ENCODE assay signal across 17 cellular contexts in the genomic region with DNA sequence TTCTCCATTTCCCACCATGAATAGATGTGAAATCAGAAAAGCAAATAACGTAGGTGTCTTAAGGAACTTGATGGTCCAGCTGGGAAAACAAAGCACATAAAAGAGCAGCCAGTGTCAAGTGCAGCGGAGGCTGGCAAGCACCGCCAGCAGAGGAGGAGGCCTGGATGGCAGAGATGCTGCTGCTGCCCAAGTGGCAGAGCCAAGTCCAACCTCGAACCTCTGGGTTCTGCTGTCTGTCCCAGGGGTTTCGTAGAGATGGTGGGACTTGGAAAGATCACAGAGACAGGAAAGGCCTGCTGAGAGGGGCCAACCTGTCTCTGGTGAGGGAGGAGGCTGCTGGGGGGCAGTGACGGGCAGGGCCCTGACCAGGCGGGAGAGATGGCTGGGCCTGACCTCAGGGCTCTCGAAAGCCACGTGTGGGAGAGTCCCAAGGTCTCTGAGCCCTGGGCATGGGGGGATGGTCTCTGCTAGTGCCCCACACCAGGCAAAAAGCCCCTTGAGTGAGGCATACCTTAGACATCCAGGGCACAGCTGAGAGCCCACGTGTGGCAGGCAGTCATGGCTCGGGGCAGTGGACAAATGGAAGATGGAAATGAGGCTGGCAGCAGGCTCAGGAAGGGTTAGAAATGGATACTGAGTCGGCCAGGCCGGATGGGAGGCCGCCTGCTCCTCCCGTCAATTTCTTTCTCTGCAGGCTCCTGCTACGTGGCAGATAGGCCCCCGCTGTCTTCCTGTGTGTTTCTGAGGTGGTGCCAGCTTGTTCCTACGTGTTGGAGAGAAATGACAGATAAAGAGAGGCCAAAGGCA.
A peak's percentile ranks its signal among the peaks of the same experiment; 100 is the strongest.
DNase-seq lines count a peak whose midpoint lies in the region; ATAC-seq, FAIRE-seq and TF ChIP-seq lines count a peak whose summit lies in the region.
"Had no signal": no experiment of that assay in that cellular context is flagged by ENCODE, and none has a peak within 500 bp of the region (broad histone marks: within the 10 kb centered on the region; RNA-seq: fewer than 3 reads in every experiment).

No MANE protein-coding gene starts in this region.

- H2AFZ ChIP-seq in HepG2 (ENCODE audit: low read length) = no peak overlapping the region

- H3K4me3 Mint-ChIP-seq in chondrocyte (ENCODE audit: unreplicated experiment) = no peak overlapping the region
- H3K4me3 Mint-ChIP-seq in stimulated activated effector memory CD8-positive, alpha-beta T cell treated with anti-CD3 and anti-CD28 coated beads, Interleukin-12 subunit alpha, Interleukin-12 subunit beta, amount 100 ng/mL, for 72 hours = no peak overlapping the region
- H3K4me3 Mint-ChIP-seq: dendritic cell treated with granulocyte-macrophage colony-stimulating factor and Interleukin-4, amounts not matched to agents 40 ng/mL and 50 ng/mL, for 4 days had no signal

- no peak overlapping the region for H3K9ac ChIP-seq in HepG2 (ENCODE audit: insufficient read depth, low read depth, low read length)

- intact Hi-C loops in HepG2 (cut with micrococcal nuclease; ENCODE audit: unreplicated experiment) (no loop called here), prostate gland (cut with DNase I) (no loop called here)

- no peak for ATAC-seq in HepG2
- no peak for ATAC-seq in stimulated activated effector memory CD8-positive, alpha-beta T cell treated with anti-CD3 and anti-CD28 coated beads, Interleukin-12 subunit alpha, Interleukin-12 subunit beta, amount 100 ng/mL, for 72 hours
- no peak for ATAC-seq in GM18519 (IDR thresholded peaks at IDR 0.05; ENCODE audit: low FRiP score, unreplicated experiment)

- H3K4me3 ChIP-seq in HepG2 (replicated peaks in 1 of 3; ENCODE audit: insufficient read depth in 1 of 3, low read depth in 2 of 3, low read length in 3 of 3) (no peak overlapping the region), prostate gland (no peak overlapping the region)

- H3K36me3 ChIP-seq in HepG2 (replicated peaks in 1 of 2; ENCODE audit: control insufficient read depth in 1 of 2, insufficient read depth in 2 of 2, low read length in 2 of 2) = peaks cover 11 to 17% of the 10 kb centered on the region in 2 experiments; a peak in 4 of 5 replicates
- H3K36me3 ChIP-seq in prostate gland = peaks cover 0 to 7% of the 10 kb centered on the region in 2 donors

- H3K4me1 Mint-ChIP-seq in chondrocyte (ENCODE audit: low read depth) = peaks cover 5% of the 10 kb centered on the region
- peaks cover 9% of the 10 kb centered on the region for H3K4me1 Mint-ChIP-seq in stimulated activated effector memory CD8-positive, alpha-beta T cell treated with anti-CD3 and anti-CD28 coated beads, Interleukin-12 subunit alpha, Interleukin-12 subunit beta, amount 100 ng/mL, for 72 hours

- TF ChIP-seq EP300 in HepG2 (IDR thresholded peaks at IDR 0.05; ENCODE audit: low read depth in 2 of 2, low read length in 2 of 2) (no peak), HepG2 (CRISPR knock-in tag; IDR thresholded peaks at IDR 0.05; ENCODE audit: borderline replicate concordance) (no peak)

- in situ Hi-C loops in HepG2 (cut with HindIII; ENCODE audit: extremely low pct_ligation_motif_present, low pct_unique_long_range_greater_than_20kb) = no loop called here

- no peaks in the 10 kb centered on the region for H4K20me1 ChIP-seq in HepG2 (ENCODE audit: insufficient read depth, low read length)

- TSS peak; percentile 35 for BruUV-seq in HepG2 (replicated peaks; lab: Mats Ljungman, UMichigan)

- H3K4me1 ChIP-seq in HepG2 (ENCODE audit: insufficient read depth, low read length) (no peaks in the 10 kb centered on the region), prostate gland (replicated peaks) (no peaks in the 10 kb centered on the region)

- H3K27me3 Mint-ChIP-seq in chondrocyte (ENCODE audit: low read depth) = no peaks in the 10 kb centered on the region
- H3K27me3 Mint-ChIP-seq: dendritic cell treated with granulocyte-macrophage colony-stimulating factor and Interleukin-4, amounts not matched to agents 40 ng/mL and 50 ng/mL, for 4 days had no signal

- no peak overlapping the region for H3K4me2 ChIP-seq in HepG2 (ENCODE audit: low read depth, low read length)

- 91% methylated on average over 18 of the region's 18 CpGs for WGBS in HepG2 (ENCODE audit: low lambda C conversion rate)
- 65% methylated on average over 18 of the region's 18 CpGs for WGBS in prostate gland

- POLR2A ChIA-PET in HepG2 (lab: Yijun Ruan, JAX) = no interaction called here

- H3K36me3 Mint-ChIP-seq in chondrocyte (ENCODE audit: low read depth) = peaks cover 17% of the 10 kb centered on the region
- H3K36me3 Mint-ChIP-seq in stimulated activated effector memory CD8-positive, alpha-beta T cell treated with anti-CD3 and anti-CD28 coated beads, Interleukin-12 subunit alpha, Interleukin-12 subunit beta, amount 100 ng/mL, for 72 hours = no peaks in the 10 kb centered on the region

- H3K27ac ChIP-seq in HepG2 (ENCODE audit: extremely low read length, insufficient read depth, low read length) (no peak overlapping the region), prostate gland (no peak overlapping the region)

- TF ChIP-seq CTCF in chondrocyte (IDR thresholded peaks at IDR 0.05) = no peak
- no peak for TF ChIP-seq CTCF in HepG2 (CRISPR knock-in tag; IDR thresholded peaks at IDR 0.05)
- TF ChIP-seq CTCF in prostate gland (IDR thresholded peaks at IDR 0.05) = no peak

- H3K27ac Mint-ChIP-seq in chondrocyte (ENCODE audit: unreplicated experiment) = no peak overlapping the region
- peak overlapping the region; percentile 34 for H3K27ac Mint-ChIP-seq in stimulated activated effector memory CD8-positive, alpha-beta T cell treated with anti-CD3 and anti-CD28 coated beads, Interleukin-12 subunit alpha, Interleukin-12 subunit beta, amount 100 ng/mL, for 72 hours
- H3K27ac Mint-ChIP-seq: dendritic cell treated with granulocyte-macrophage colony-stimulating factor and Interleukin-4, amounts not matched to agents 40 ng/mL and 50 ng/mL, for 4 days had no signal

- no peak for TF ChIP-seq POLR2A in HepG2 (IDR thresholded peaks at IDR 0.05; ENCODE audit: insufficient read depth in 1 of 2, low read depth in 2 of 2, low read length in 2 of 2)
- no peak for TF ChIP-seq POLR2A in prostate gland (IDR thresholded peaks at IDR 0.05)

- DNase-seq in NCI-H69 (lab: John Stamatoyannopoulos, UW) = peak; percentile 16
- DNase-seq in chondrocyte (ENCODE audit: low spot score) = peak; percentile 36
- no peak for DNase-seq in HepG2 (ENCODE audit: low spot score)
- no peak for DNase-seq in stimulated activated effector memory CD8-positive, alpha-beta T cell treated with anti-CD3 and anti-CD28 coated beads, Interleukin-12 subunit alpha, Interleukin-12 subunit beta, amount 100 ng/mL, for 72 hours (ENCODE audit: low spot score in 2 of 2)
- no peak for DNase-seq in stimulated activated CD4-positive, alpha-beta T cell treated with anti-CD3 and anti-CD28 coated beads, Interleukin-12 subunit alpha, Interleukin-12 subunit beta, amount 100 ng/mL, for 4 hours
- DNase-seq in prostate gland (ENCODE audit: low spot score) = no peak
- no peak for DNase-seq in NCI-H226
- DNase-seq: activated naive CD4-positive, alpha-beta T cell; islet precursor cell; midbrain; NCI-H2081 treated with DMSO at 0.1 percent for 48 hours; NCI-H82; nucleus accumbens; RPMI8226 had no signal

- TF ChIP-seq RAD21 in HepG2 (CRISPR knock-in tag; IDR thresholded peaks at IDR 0.05) = no peak

- H3K27me3 ChIP-seq in HepG2 (ENCODE audit: control insufficient read depth in 1 of 2, insufficient read depth in 2 of 2, low read length in 2 of 2) (no peaks in the 10 kb centered on the region), prostate gland (replicated peaks; ENCODE audit: insufficient read depth) (no peaks in the 10 kb centered on the region)

- no peak for FAIRE-seq in HepG2 (lab: Jason Lieb, UNC)
- FAIRE-seq: GM19239 had no signal

- H3K9me3 Mint-ChIP-seq in chondrocyte (ENCODE audit: low read depth) = no peaks in the 10 kb centered on the region
- H3K9me3 Mint-ChIP-seq in stimulated activated effector memory CD8-positive, alpha-beta T cell treated with anti-CD3 and anti-CD28 coated beads, Interleukin-12 subunit alpha, Interleukin-12 subunit beta, amount 100 ng/mL, for 72 hours = no peaks in the 10 kb centered on the region
- H3K9me3 Mint-ChIP-seq: dendritic cell treated with granulocyte-macrophage colony-stimulating factor and Interleukin-4, amounts not matched to agents 40 ng/mL and 50 ng/mL, for 4 days had no signal

- H3K9me3 ChIP-seq in HepG2 (ENCODE audit: low read length) = no peaks in the 10 kb centered on the region
- H3K9me3 ChIP-seq in prostate gland = no peaks in the 10 kb centered on the region

- H3K79me2 ChIP-seq in HepG2 (ENCODE audit: insufficient read depth, low read length) = no peaks in the 10 kb centered on the region

- CTCF ChIA-PET in HepG2 (lab: Yijun Ruan, JAX; ENCODE audit: low intra/inter-chr PET ratio, low total read pairs) = no interaction called here

TF ChIP-seq in HepG2, 621 proteins besides CTCF, POLR2A, EP300 and RAD21 (continues in another document):
- TF ChIP-seq SMAD9 (CRISPR knock-in tag; IDR thresholded peaks at IDR 0.05) (no peak), ZNF205 (CRISPR knock-in tag; IDR thresholded peaks at IDR 0.05) (no peak), EHMT2 (IDR thresholded peaks at IDR 0.05; ENCODE audit: borderline replicate concordance, low read depth, low read length) (no peak), DNMT3B (CRISPR knock-in tag; conservative IDR thresholded peaks at IDR 0.05) (no peak), NPAS2 (CRISPR knock-in tag; IDR thresholded peaks at IDR 0.05; ENCODE audit: borderline replicate concordance) (no peak)
- TF ChIP-seq, protein P1, sequence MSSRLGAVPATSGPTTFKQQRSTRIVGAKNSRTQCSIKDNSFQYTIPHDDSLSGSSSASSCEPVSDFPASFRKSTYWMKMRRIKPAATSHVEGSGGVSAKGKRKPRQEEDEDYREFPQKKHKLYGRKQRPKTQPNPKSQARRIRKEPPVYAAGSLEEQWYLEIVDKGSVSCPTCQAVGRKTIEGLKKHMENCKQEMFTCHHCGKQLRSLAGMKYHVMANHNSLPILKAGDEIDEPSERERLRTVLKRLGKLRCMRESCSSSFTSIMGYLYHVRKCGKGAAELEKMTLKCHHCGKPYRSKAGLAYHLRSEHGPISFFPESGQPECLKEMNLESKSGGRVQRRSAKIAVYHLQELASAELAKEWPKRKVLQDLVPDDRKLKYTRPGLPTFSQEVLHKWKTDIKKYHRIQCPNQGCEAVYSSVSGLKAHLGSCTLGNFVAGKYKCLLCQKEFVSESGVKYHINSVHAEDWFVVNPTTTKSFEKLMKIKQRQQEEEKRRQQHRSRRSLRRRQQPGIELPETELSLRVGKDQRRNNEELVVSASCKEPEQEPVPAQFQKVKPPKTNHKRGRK (CRISPR knock-in tag; IDR thresholded peaks at IDR 0.05) = no peak

Comparison
In these comparisons a context has a peak if more than half of its experiments do, and no peak if none do; other contexts are left out.
1. DNase-seq: peak in NCI-H69 (single experiment) and chondrocyte (single experiment); none in HepG2 (single experiment), stimulated activated effector memory CD8-positive, alpha-beta T cell treated with anti-CD3 and anti-CD28 coated beads, Interleukin-12 subunit alpha, Interleukin-12 subunit beta, amount 100 ng/mL, for 72 hours (0 of 2), stimulated activated CD4-positive, alpha-beta T cell treated with anti-CD3 and anti-CD28 coated beads, Interleukin-12 subunit alpha, Interleukin-12 subunit beta, amount 100 ng/mL, for 4 hours (single experiment), prostate gland (single experiment) and NCI-H226 (single experiment).